8 cellular contexts compared by ENCODE assay signal in the genomic region with DNA sequence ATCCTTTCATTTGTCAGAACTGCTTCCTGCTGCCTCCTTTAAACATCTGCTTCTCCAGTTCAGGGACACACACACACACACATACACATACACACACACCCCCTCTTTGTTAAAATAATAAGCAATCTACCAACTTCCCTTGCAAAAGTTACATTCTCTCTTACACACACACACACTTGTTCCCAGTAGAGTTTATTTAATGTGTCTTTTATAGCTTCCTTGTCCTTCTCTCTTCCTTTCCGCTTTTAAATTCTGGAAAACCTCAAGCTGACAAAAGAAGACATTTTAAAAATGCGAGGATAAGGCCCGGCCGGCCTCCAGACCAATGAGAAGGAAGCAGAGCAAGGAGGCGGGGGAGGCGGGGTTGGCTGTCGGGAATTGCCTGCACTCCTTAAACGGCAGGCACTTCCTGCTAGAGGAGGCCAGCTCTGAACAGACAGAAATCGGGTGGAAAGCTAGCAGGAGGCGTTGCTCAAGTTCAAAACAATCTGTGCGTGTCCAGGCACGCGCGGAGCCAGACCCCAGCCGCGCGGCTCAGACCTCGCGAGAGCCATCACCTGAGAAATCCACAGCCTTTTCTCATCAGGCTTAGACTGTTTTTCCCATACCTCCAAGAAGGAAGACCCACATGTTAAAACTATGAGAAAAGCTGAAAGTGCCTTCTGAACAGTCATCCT.
DNase-seq lines count a peak whose midpoint lies in the region; ATAC-seq and TF ChIP-seq lines count a peak whose summit lies in the region.

No MANE protein-coding gene starts in this region.

- H3K27ac Mint-ChIP-seq in chondrocyte (ENCODE audit: unreplicated experiment) = peak overlapping the region; percentile 94

- DNase-seq in AG04450 (ENCODE audit: low read depth, low spot score) (peak; percentile 96), NCI-H446 (lab: John Stamatoyannopoulos, UW) (peak; percentile 95 to 97), chondrocyte (ENCODE audit: low spot score) (peak; percentile 97), kidney epithelial cell (ENCODE audit: low read depth) (peak; percentile 94)
- peak; percentile 54 to 75 for DNase-seq in activated CD4-positive, alpha-beta T cell treated with anti-CD3 and anti-CD28 coated beads for 24 hours (ENCODE audit: low read depth in 2 of 2)
- peak; percentile 36 to 44 for DNase-seq in stimulated activated CD4-positive, alpha-beta T cell treated with anti-CD3 and anti-CD28 coated beads, Interleukin-15, amount 100 ng/mL, for 1 hour (ENCODE audit: low read depth in 1 of 2, low spot score in 1 of 2)

- TF ChIP-seq CTCF in AG04450 (IDR thresholded peaks at IDR 0.05; ENCODE audit: low read depth, low read length) = no peak
- TF ChIP-seq CTCF in chondrocyte (IDR thresholded peaks at IDR 0.05) = peak; percentile 7
- TF ChIP-seq CTCF in kidney epithelial cell (IDR thresholded peaks at IDR 0.05; ENCODE audit: insufficient read depth, low read length, poor library complexity, severe bottlenecking) = no peak

- no peaks in the 10 kb centered on the region for H3K36me3 ChIP-seq in kidney epithelial cell (ENCODE audit: control insufficient read depth, insufficient read depth, low read length)

- H3K27ac ChIP-seq in AG04450 (ENCODE audit: low read depth, low read length) = peak overlapping the region; percentile 80

- H3K9me3 ChIP-seq in AG04450 (ENCODE audit: control insufficient read depth, insufficient read depth, low read length) = no peaks in the 10 kb centered on the region

- no peaks in the 10 kb centered on the region for H3K27me3 Mint-ChIP-seq in chondrocyte (ENCODE audit: low read depth)

- H3K4me3 Mint-ChIP-seq in chondrocyte (ENCODE audit: unreplicated experiment) = peak overlapping the region; percentile 71

- H3K27me3 ChIP-seq in AG04450 (ENCODE audit: control insufficient read depth, insufficient read depth, low read length) = no peaks in the 10 kb centered on the region
- H3K27me3 ChIP-seq in kidney epithelial cell (ENCODE audit: control insufficient read depth, insufficient read depth, low read length) = no peaks in the 10 kb centered on the region

- no peaks in the 10 kb centered on the region for H3K36me3 Mint-ChIP-seq in chondrocyte (ENCODE audit: low read depth)

- CTCF ChIA-PET in AG04450 (lab: Charles Lee) = interaction anchor here (0.9 to 4.6 kb wide), 4 partner anchors 88 to 188 kb away, joined by 3 to 40 read pairs (median 4); a partner anchor contains a TSS

- ATAC-seq in GM18873 (IDR thresholded peaks at IDR 0.05; ENCODE audit: low FRiP score, unreplicated experiment) = peak; percentile 90
- ATAC-seq in HG03108 (IDR thresholded peaks at IDR 0.05; ENCODE audit: unreplicated experiment) = peak; percentile 91

- H3K9me3 Mint-ChIP-seq in chondrocyte (ENCODE audit: low read depth) = no peaks in the 10 kb centered on the region

- POLR2A ChIA-PET in AG04450 (lab: Yijun Ruan, JAX) = interaction anchor here (0.5 to 1.4 kb wide), 12 partner anchors 20 to 1604 kb away, joined by 3 to 7 read pairs (median 4); a partner anchor contains a TSS

- peaks cover 46% of the 10 kb centered on the region for H3K4me1 Mint-ChIP-seq in chondrocyte (ENCODE audit: low read depth)

- H3K4me3 ChIP-seq in AG04450 (ENCODE audit: low read depth, low read length) (peak overlapping the region; percentile 52), kidney epithelial cell (ENCODE audit: low read depth, low read length) (peak overlapping the region; percentile 26)

Comparison
In these comparisons a context has a peak if more than half of its experiments do, and no peak if none do; other contexts are left out.
1. Peak in every context shown above with its lines: DNase-seq, ATAC-seq, H3K4me3 ChIP-seq and H3K27ac ChIP-seq.
2. DNase-seq: peak in every context shown above with its lines; median percentile 97 in chondrocyte; 96 in AG04450; 96 in NCI-H446; 94 in kidney epithelial cell; 64 in activated CD4-positive, alpha-beta T cell treated with anti-CD3 and anti-CD28 coated beads for 24 hours; 40 in stimulated activated CD4-positive, alpha-beta T cell treated with anti-CD3 and anti-CD28 coated beads, Interleukin-15, amount 100 ng/mL, for 1 hour.